Comparison of ENCODE assay signal across 2 cellular contexts in genomic region chr1:59743324-59744108, GRCh38.
TF ChIP-seq lines count a peak whose summit lies in the region.

No MANE protein-coding gene starts in this region.

TF ChIP-seq in IMR-90, 13 proteins besides CTCF, POLR2A, EP300 and RAD21 (continued from another document):
- TF ChIP-seq ELK1 (IDR thresholded peaks at IDR 0.05; ENCODE audit: borderline replicate concordance, low read depth, low read length): no peak
- no peak for TF ChIP-seq BHLHE40 (IDR thresholded peaks at IDR 0.05; ENCODE audit: low read depth, low read length)
- TF ChIP-seq FOS (IDR thresholded peaks at IDR 0.05; ENCODE audit: low read depth, low read length): no peak

TF ChIP-seq in K562, 482 proteins besides CTCF, POLR2A, EP300 and RAD21 (continued from another document and continues in another):
- TF ChIP-seq E2F5 (CRISPR knock-in tag; IDR thresholded peaks at IDR 0.05) (no peak), BRCA1 (IDR thresholded peaks at IDR 0.05) (no peak), BRCA1 (CRISPR knock-in tag; IDR thresholded peaks at IDR 0.05) (no peak), MXI1 (IDR thresholded peaks at IDR 0.05; ENCODE audit: low read depth, low read length) (no peak), MCM7 (IDR thresholded peaks at IDR 0.05) (no peak), HIVEP1 (CRISPR knock-in tag; IDR thresholded peaks at IDR 0.05) (no peak), GMEB1 (CRISPR knock-in tag; IDR thresholded peaks at IDR 0.05) (no peak), GATAD2A (IDR thresholded peaks at IDR 0.05) (no peak), ZC3H11A (IDR thresholded peaks at IDR 0.05; ENCODE audit: low read depth, low read length) (no peak), ZBTB2 (IDR thresholded peaks at IDR 0.05) (no peak), MTA1 (IDR thresholded peaks at IDR 0.05; ENCODE audit: borderline replicate concordance) (no peak), POLR2H (tag; IDR thresholded peaks at IDR 0.05; ENCODE audit: low read depth) (no peak), ZNF24 (IDR thresholded peaks at IDR 0.05) (no peak), GATAD2B (IDR thresholded peaks at IDR 0.05; ENCODE audit: borderline replicate concordance) (no peak), MXD1 (CRISPR knock-in tag; IDR thresholded peaks at IDR 0.05; ENCODE audit: borderline replicate concordance, poor library complexity, severe bottlenecking) (no peak), ZNF511 (CRISPR knock-in tag; IDR thresholded peaks at IDR 0.05) (no peak), CEBPG (CRISPR knock-in tag; IDR thresholded peaks at IDR 0.05) (no peak), CEBPG (tag; conservative IDR thresholded peaks at IDR 0.05 in 1 of 2, IDR thresholded peaks at IDR 0.05 in 1 of 2) (peak; percentile 13 to 57; a peak in 1 of 4 replicates), BRD9 (IDR thresholded peaks at IDR 0.05; ENCODE audit: low read depth, partially characterized antibody) (no peak), CEBPB (tag; IDR thresholded peaks at IDR 0.05) (peak; percentile 48), SRSF1 (IDR thresholded peaks at IDR 0.05; ENCODE audit: low read depth, low read length) (no peak), ATF3 (IDR thresholded peaks at IDR 0.05) (no peak), ATF3 (CRISPR knock-in tag; conservative IDR thresholded peaks at IDR 0.05) (no peak), RAD51 (IDR thresholded peaks at IDR 0.05; ENCODE audit: borderline replicate concordance, low read depth) (no peak), POLR2B (IDR thresholded peaks at IDR 0.05; ENCODE audit: low read depth, partially characterized antibody) (no peak), GABPA (tag; conservative IDR thresholded peaks at IDR 0.05; ENCODE audit: low read depth) (no peak), STAT5A (IDR thresholded peaks at IDR 0.05; ENCODE audit: borderline replicate concordance, low read length) (no peak), ZBTB8A (IDR thresholded peaks at IDR 0.05; ENCODE audit: partially characterized antibody) (no peak), HEY1 (CRISPR knock-in tag; IDR thresholded peaks at IDR 0.05; ENCODE audit: borderline replicate concordance) (no peak), SMAD2 (IDR thresholded peaks at IDR 0.05; ENCODE audit: low read depth, low read length) (no peak), CBFA2T3 (IDR thresholded peaks at IDR 0.05) (peak; percentile 47), RBM34 (IDR thresholded peaks at IDR 0.05; ENCODE audit: borderline replicate concordance, insufficient read depth, low read length) (no peak), ZNF134 (CRISPR knock-in tag; conservative IDR thresholded peaks at IDR 0.05) (no peak), SP1 (CRISPR knock-in tag; IDR thresholded peaks at IDR 0.05) (no peak), PRPF4 (IDR thresholded peaks at IDR 0.05; ENCODE audit: insufficient read depth, low read depth, low read length, poor library complexity, severe bottlenecking) (no peak), RB1 (IDR thresholded peaks at IDR 0.05; ENCODE audit: low read depth) (no peak), TAL1 (IDR thresholded peaks at IDR 0.05) (0 out of 2 replicates have a peak, but pooled peaks have one; percentile 19), HLTF (IDR thresholded peaks at IDR 0.05) (no peak), ZNF668 (CRISPR knock-in tag; IDR thresholded peaks at IDR 0.05) (no peak), HSF4 (CRISPR knock-in tag; IDR thresholded peaks at IDR 0.05; ENCODE audit: borderline replicate concordance) (no peak), CBX2 (IDR thresholded peaks at IDR 0.05; ENCODE audit: insufficient read depth, low read length, poor library complexity, severe bottlenecking) (no peak), ETV1 (tag; conservative IDR thresholded peaks at IDR 0.05; ENCODE audit: low read depth) (no peak), SPI1 (IDR thresholded peaks at IDR 0.05; ENCODE audit: borderline replicate concordance, low read depth, low read length) (no peak), CC2D1A (IDR thresholded peaks at IDR 0.05) (no peak), ZNF124 (CRISPR knock-in tag; IDR thresholded peaks at IDR 0.05) (no peak), LARP7 (IDR thresholded peaks at IDR 0.05) (no peak), GATA2 (CRISPR knock-in tag; IDR thresholded peaks at IDR 0.05) (peak; percentile 32; the same call in 1 of the 2 replicates), HNRNPH1 (optimal IDR thresholded peaks at IDR 0.05; ENCODE audit: low read depth, low read length) (no peak), NELFE (IDR thresholded peaks at IDR 0.05; ENCODE audit: insufficient read depth, insufficient read length) (no peak), ZSCAN29 (IDR thresholded peaks at IDR 0.05) (no peak), RBBP5 (IDR thresholded peaks at IDR 0.05; ENCODE audit: borderline replicate concordance, insufficient read depth, low read length, poor library complexity, severe bottlenecking) (no peak), CHD2 (IDR thresholded peaks at IDR 0.05; ENCODE audit: low read depth, low read length) (no peak), HMBOX1 (IDR thresholded peaks at IDR 0.05) (no peak), ATF4 (CRISPR knock-in tag; IDR thresholded peaks at IDR 0.05) (no peak), DMBX1 (CRISPR knock-in tag; IDR thresholded peaks at IDR 0.05; ENCODE audit: borderline replicate concordance) (no peak), TCF3 (CRISPR knock-in tag; IDR thresholded peaks at IDR 0.05) (peak; percentile 80), SMARCB1 (IDR thresholded peaks at IDR 0.05; ENCODE audit: insufficient read length, low read depth) (no peak), ZNF184 (CRISPR knock-in tag; IDR thresholded peaks at IDR 0.05) (no peak), SRF (CRISPR knock-in tag; IDR thresholded peaks at IDR 0.05) (no peak), CHD1 (IDR thresholded peaks at IDR 0.05; ENCODE audit: low read length) (no peak), MEF2D (tag; conservative IDR thresholded peaks at IDR 0.05; ENCODE audit: low read depth) (peak; percentile 69; the same call in 1 of the 2 replicates), ZFPM2 (CRISPR knock-in tag; IDR thresholded peaks at IDR 0.05) (no peak), ZBTB9 (CRISPR knock-in tag; IDR thresholded peaks at IDR 0.05) (no peak), GABPB2 (CRISPR knock-in tag; conservative IDR thresholded peaks at IDR 0.05) (no peak), EGR1 (conservative IDR thresholded peaks at IDR 0.05) (no peak), MTA3 (IDR thresholded peaks at IDR 0.05; ENCODE audit: borderline replicate concordance) (no peak), ARID4B (CRISPR knock-in tag; IDR thresholded peaks at IDR 0.05) (no peak), TEAD1 (CRISPR knock-in tag; IDR thresholded peaks at IDR 0.05) (no peak), ZNF766 (CRISPR knock-in tag; conservative IDR thresholded peaks at IDR 0.05) (0 out of 2 replicates have a peak, but pooled peaks have one; percentile 35)
